ENCODE assay signal across 22 cellular contexts in the genomic region with DNA sequence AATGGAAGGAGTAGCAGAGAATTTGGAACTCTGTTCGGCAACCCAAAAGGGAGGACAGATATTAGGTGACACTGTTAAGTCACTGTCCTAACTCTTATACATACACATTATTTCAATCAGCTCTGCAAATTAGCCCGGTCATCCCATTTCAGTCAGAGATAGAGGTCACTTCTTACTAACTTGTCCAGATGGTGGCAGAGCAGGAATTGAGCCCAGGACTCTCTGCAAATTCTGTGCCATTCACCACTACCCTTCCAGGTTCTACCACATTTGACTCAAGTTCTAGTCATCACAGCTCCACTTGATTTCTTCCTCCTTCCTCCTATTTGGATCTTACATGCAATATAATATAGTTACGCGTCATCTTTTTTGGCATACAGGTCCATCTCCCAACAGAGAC.
"Had no signal": no experiment of that assay in that cellular context is flagged by ENCODE, and none has a peak within 500 bp of the region (broad histone marks: within the 10 kb centered on the region; RNA-seq: fewer than 3 reads in every experiment).

No MANE protein-coding gene starts in this region.

- H3K4me1 ChIP-seq: left lung, right atrium auricular region, tibial nerve, uterus had no signal

- DNase-seq: hippocampal formation; kidney glomerular epithelial cell; left cardiac atrium; left lung; mesendoderm; naive B cell; natural killer cell; ovary; stimulated activated CD4-positive, alpha-beta T cell treated with anti-CD3 and anti-CD28 coated beads, Interleukin-12 subunit alpha, Interleukin-12 subunit beta, amount 100 ng/mL, for 4 hours; stimulated activated CD4-positive, alpha-beta T cell treated with anti-CD3 and anti-CD28 coated beads, Interleukin-4, amount 100 ng/mL, for 24 hours; stimulated activated naive CD4-positive, alpha-beta T cell; stimulated activated naive CD8-positive, alpha-beta T cell treated with anti-CD3 and anti-CD28 coated beads, Interleukin-15, amount 100 ng/mL, for 72 hours; substantia nigra; uterus had no signal

- H3K36me3 ChIP-seq: left lung, ovary, right atrium auricular region, tibial nerve, uterus had no signal

- H3K4me3 ChIP-seq: left lung, lung, ovary, right atrium auricular region, skin epidermis, tibial nerve, uterus had no signal

- H3K9me3 Mint-ChIP-seq: mesothelial cell of epicardium; naive B cell; natural killer cell; stimulated activated effector memory CD8-positive, alpha-beta T cell treated with anti-CD3 and anti-CD28 coated beads, Interleukin-12 subunit alpha, Interleukin-12 subunit beta, amount 100 ng/mL, for 72 hours; stimulated activated naive CD8-positive, alpha-beta T cell treated with anti-CD3 and anti-CD28 coated beads, Interleukin-15, amount 100 ng/mL, for 72 hours; type B pancreatic cell had no signal

- H3K27ac ChIP-seq: left lung, ovary, right atrium auricular region, skin epidermis, tibial nerve, uterus had no signal

- H3K27me3 ChIP-seq: ovary, right atrium auricular region, tibial nerve, uterus had no signal

- H3K27ac Mint-ChIP-seq: mesothelial cell of epicardium; natural killer cell; progenitor cell of endocrine pancreas; stimulated activated effector memory CD8-positive, alpha-beta T cell treated with anti-CD3 and anti-CD28 coated beads, Interleukin-12 subunit alpha, Interleukin-12 subunit beta, amount 100 ng/mL, for 72 hours; stimulated activated naive CD8-positive, alpha-beta T cell treated with anti-CD3 and anti-CD28 coated beads, Interleukin-15, amount 100 ng/mL, for 72 hours; type B pancreatic cell had no signal

- H3K36me3 Mint-ChIP-seq: mesothelial cell of epicardium; naive B cell; natural killer cell; stimulated activated effector memory CD8-positive, alpha-beta T cell treated with anti-CD3 and anti-CD28 coated beads, Interleukin-12 subunit alpha, Interleukin-12 subunit beta, amount 100 ng/mL, for 72 hours; type B pancreatic cell had no signal

- H3K4me3 Mint-ChIP-seq: mesothelial cell of epicardium; naive B cell; natural killer cell; stimulated activated effector memory CD8-positive, alpha-beta T cell treated with anti-CD3 and anti-CD28 coated beads, Interleukin-12 subunit alpha, Interleukin-12 subunit beta, amount 100 ng/mL, for 72 hours; stimulated activated naive CD8-positive, alpha-beta T cell treated with anti-CD3 and anti-CD28 coated beads, Interleukin-15, amount 100 ng/mL, for 72 hours; type B pancreatic cell had no signal

- H3K4me1 Mint-ChIP-seq: naive B cell; natural killer cell; stimulated activated effector memory CD8-positive, alpha-beta T cell treated with anti-CD3 and anti-CD28 coated beads, Interleukin-12 subunit alpha, Interleukin-12 subunit beta, amount 100 ng/mL, for 72 hours; stimulated activated naive CD8-positive, alpha-beta T cell treated with anti-CD3 and anti-CD28 coated beads, Interleukin-15, amount 100 ng/mL, for 72 hours had no signal

- H3K9me3 ChIP-seq: left lung, ovary, right atrium auricular region, tibial nerve, uterus had no signal
